In the genomic region with DNA sequence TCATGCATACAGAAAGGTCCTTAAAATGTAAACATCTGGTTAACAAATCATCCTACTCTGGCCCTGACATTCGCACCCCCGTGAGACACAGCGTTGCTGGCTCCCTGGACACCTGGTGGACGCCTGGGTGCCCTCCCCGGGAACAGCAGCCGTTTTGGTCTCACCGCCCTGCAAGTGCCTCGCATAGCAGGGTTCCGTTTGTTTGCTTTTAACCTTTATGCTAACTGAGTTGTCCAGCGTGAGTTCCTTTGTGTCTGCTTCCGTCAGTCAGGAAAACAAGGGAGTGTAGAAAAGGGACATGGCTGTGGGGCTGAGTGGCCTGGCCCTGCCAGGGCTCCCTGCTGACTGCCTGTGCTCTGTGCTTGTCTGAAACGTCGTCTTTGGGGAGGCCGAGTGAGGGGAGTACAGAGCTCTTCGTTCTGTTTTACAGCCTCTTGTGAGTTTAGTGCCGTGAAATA, we compare ENCODE assay signal across 1 cellular context.
A peak's percentile ranks its signal among the peaks of the same experiment; 100 is the strongest.
TF ChIP-seq lines count a peak whose summit lies in the region.

No MANE protein-coding gene starts in this region.

TF ChIP-seq in HepG2, 621 proteins besides CTCF, POLR2A, EP300 and RAD21 (continued from another document and continues in another):
- no peak for TF ChIP-seq ZNF609 (CRISPR knock-in tag; IDR thresholded peaks at IDR 0.05; ENCODE audit: borderline replicate concordance)
- no peak for TF ChIP-seq ZNF431 (CRISPR knock-in tag; IDR thresholded peaks at IDR 0.05; ENCODE audit: borderline replicate concordance, low read depth)
- TF ChIP-seq IRF2 (CRISPR knock-in tag; IDR thresholded peaks at IDR 0.05): no peak
- TF ChIP-seq SNAPC5 (CRISPR knock-in tag; IDR thresholded peaks at IDR 0.05; ENCODE audit: borderline replicate concordance): no peak
- 0 out of 2 replicates have a peak, but pooled peaks have one; percentile 37 for TF ChIP-seq ATF2 (CRISPR knock-in tag; IDR thresholded peaks at IDR 0.05)
- 0 out of 2 replicates have a peak, but pooled peaks have one; percentile 31 for TF ChIP-seq PHF21A (CRISPR knock-in tag; IDR thresholded peaks at IDR 0.05)
- TF ChIP-seq ISX (CRISPR knock-in tag; conservative IDR thresholded peaks at IDR 0.05): no peak
- TF ChIP-seq CBX2 (IDR thresholded peaks at IDR 0.05; ENCODE audit: low read depth, low read length): no peak
- no peak for TF ChIP-seq CBX2 (CRISPR knock-in tag; IDR thresholded peaks at IDR 0.05; ENCODE audit: low read depth)
- no peak for TF ChIP-seq FOXM1 (CRISPR knock-in tag; IDR thresholded peaks at IDR 0.05)
- no peak for TF ChIP-seq TP53 (CRISPR knock-in tag; conservative IDR thresholded peaks at IDR 0.05)
- peak; percentile 79 for TF ChIP-seq PRDM10 (CRISPR knock-in tag; IDR thresholded peaks at IDR 0.05; ENCODE audit: low read depth)
- TF ChIP-seq, protein P1, sequence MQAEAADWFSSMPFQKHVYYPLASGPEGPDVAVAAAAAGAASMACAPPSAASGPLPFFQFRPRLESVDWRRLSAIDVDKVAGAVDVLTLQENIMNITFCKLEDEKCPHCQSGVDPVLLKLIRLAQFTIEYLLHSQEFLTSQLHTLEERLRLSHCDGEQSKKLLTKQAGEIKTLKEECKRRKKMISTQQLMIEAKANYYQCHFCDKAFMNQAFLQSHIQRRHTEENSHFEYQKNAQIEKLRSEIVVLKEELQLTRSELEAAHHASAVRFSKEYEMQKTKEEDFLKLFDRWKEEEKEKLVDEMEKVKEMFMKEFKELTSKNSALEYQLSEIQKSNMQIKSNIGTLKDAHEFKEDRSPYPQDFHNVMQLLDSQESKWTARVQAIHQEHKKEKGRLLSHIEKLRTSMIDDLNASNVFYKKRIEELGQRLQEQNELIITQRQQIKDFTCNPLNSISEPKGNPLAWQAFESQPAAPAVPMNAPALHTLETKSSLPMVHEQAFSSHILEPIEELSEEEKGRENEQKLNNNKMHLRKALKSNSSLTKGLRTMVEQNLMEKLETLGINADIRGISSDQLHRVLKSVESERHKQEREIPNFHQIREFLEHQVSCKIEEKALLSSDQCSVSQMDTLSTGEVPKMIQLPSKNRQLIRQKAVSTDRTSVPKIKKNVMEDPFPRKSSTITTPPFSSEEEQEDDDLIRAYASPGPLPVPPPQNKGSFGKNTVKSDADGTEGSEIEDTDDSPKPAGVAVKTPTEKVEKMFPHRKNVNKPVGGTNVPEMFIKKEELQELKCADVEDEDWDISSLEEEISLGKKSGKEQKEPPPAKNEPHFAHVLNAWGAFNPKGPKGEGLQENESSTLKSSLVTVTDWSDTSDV (CRISPR knock-in tag; IDR thresholded peaks at IDR 0.05): no peak
- no peak for TF ChIP-seq MED13 (CRISPR knock-in tag; IDR thresholded peaks at IDR 0.05)
- no peak for TF ChIP-seq TOE1 (CRISPR knock-in tag; IDR thresholded peaks at IDR 0.05)
- TF ChIP-seq CBX1 (IDR thresholded peaks at IDR 0.05; ENCODE audit: low read depth): no peak
- no peak for TF ChIP-seq ISL2 (CRISPR knock-in tag; IDR thresholded peaks at IDR 0.05)
- no peak for TF ChIP-seq YEATS4 (CRISPR knock-in tag; IDR thresholded peaks at IDR 0.05; ENCODE audit: borderline replicate concordance)
- TF ChIP-seq USF2 (IDR thresholded peaks at IDR 0.05; ENCODE audit: low read depth, low read length): no peak
- TF ChIP-seq USF2 (CRISPR knock-in tag; IDR thresholded peaks at IDR 0.05; ENCODE audit: borderline replicate concordance): no peak
- no peak for TF ChIP-seq ESRRA (CRISPR knock-in tag; IDR thresholded peaks at IDR 0.05; ENCODE audit: low read depth)
- no peak for TF ChIP-seq ZNF496 (CRISPR knock-in tag; IDR thresholded peaks at IDR 0.05; ENCODE audit: insufficient replicate concordance)
- TF ChIP-seq ZNF251 (CRISPR knock-in tag; IDR thresholded peaks at IDR 0.05): no peak
- TF ChIP-seq ZNF234 (CRISPR knock-in tag; conservative IDR thresholded peaks at IDR 0.05): no peak
- no peak for TF ChIP-seq ZNF382 (CRISPR knock-in tag; IDR thresholded peaks at IDR 0.05; ENCODE audit: borderline replicate concordance)
- TF ChIP-seq ZNF570 (CRISPR knock-in tag; IDR thresholded peaks at IDR 0.05; ENCODE audit: borderline replicate concordance): no peak
- no peak for TF ChIP-seq MTA3 (CRISPR knock-in tag; IDR thresholded peaks at IDR 0.05)
- no peak for TF ChIP-seq TBX3 (IDR thresholded peaks at IDR 0.05; ENCODE audit: borderline replicate concordance)
- TF ChIP-seq CHD2 (IDR thresholded peaks at IDR 0.05; ENCODE audit: low read depth, low read length): no peak
- no peak for TF ChIP-seq PRDM15 (CRISPR knock-in tag; IDR thresholded peaks at IDR 0.05)
- TF ChIP-seq MYPOP (CRISPR knock-in tag; IDR thresholded peaks at IDR 0.05): no peak
- TF ChIP-seq ZNF337 (CRISPR knock-in tag; IDR thresholded peaks at IDR 0.05; ENCODE audit: borderline replicate concordance, low read depth): no peak
- no peak for TF ChIP-seq THAP7 (CRISPR knock-in tag; IDR thresholded peaks at IDR 0.05)
- no peak for TF ChIP-seq ZNF572 (CRISPR knock-in tag; IDR thresholded peaks at IDR 0.05)
- no peak for TF ChIP-seq ZNF777 (CRISPR knock-in tag; IDR thresholded peaks at IDR 0.05)
- TF ChIP-seq, protein P2, sequence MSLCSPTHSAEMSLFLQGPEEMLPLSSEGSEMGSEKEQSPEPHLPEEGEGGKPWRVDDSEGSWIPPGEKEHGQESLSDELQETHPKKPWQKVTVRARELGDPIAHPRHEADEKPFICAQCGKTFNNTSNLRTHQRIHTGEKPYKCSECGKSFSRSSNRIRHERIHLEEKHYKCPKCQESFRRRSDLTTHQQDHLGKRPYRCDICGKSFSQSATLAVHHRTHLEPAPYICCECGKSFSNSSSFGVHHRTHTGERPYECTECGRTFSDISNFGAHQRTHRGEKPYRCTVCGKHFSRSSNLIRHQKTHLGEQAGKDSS (CRISPR knock-in tag; IDR thresholded peaks at IDR 0.05; ENCODE audit: borderline replicate concordance, low read depth): no peak
